Comparison of ENCODE assay signal across 18 cellular contexts in the genomic region with DNA sequence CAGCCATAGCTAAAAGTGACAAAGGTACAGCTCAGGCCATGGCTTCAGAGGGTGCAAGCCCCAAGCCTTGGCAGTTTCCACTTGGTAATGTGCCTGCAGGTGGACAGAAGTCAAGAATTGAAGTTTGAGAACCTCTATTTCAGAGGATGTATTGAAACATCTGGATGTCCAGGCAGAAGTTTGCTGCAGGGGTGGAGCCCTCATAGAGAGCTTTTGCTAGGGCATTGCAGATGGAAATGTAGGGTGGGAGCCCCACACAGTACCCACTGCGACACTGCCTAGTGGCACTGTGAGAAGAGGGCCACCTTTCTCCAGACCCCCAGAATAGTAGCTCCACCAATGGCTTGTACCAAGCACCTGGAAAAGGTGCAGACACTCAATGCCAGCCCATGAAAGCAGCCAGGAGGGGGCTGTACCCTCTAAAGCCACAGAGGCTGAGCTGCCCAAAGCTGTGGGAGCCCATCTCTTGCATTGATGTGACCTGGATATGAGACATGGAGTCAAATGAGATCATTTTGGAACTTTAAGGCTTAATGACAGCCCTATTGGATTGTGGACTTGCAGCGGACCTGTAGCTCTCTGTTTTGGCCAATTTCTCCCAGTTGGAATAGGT.
"Had no signal": no experiment of that assay in that cellular context is flagged by ENCODE, and none has a peak within 500 bp of the region (broad histone marks: within the 10 kb centered on the region; RNA-seq: fewer than 3 reads in every experiment).

No MANE protein-coding gene starts in this region.

- H3K36me3 ChIP-seq: gastrocnemius medialis, lower lobe of right lung, neural progenitor cell, prostate gland, right atrium auricular region, tibial artery had no signal

- H3K4me2 ChIP-seq: neural progenitor cell had no signal

- H3K27me3 ChIP-seq: dorsolateral prefrontal cortex, gastrocnemius medialis, neural progenitor cell, right atrium auricular region, testis, tibial artery had no signal

- H3K4me1 ChIP-seq: gastrocnemius medialis, lower lobe of right lung, neural progenitor cell, prostate gland, right atrium auricular region, testis, tibial artery had no signal

- FAIRE-seq: colon, keratinocyte had no signal

- H3K27ac ChIP-seq: dorsolateral prefrontal cortex, gastrocnemius medialis, lower lobe of right lung, neural progenitor cell, prostate gland, right atrium auricular region, testis, tibial artery had no signal

- DNase-seq: dorsolateral prefrontal cortex; effector CD4-positive, alpha-beta T cell; foreskin fibroblast; gastrocnemius medialis; head of caudate nucleus; left ventricle myocardium superior; lower lobe of right lung; naive thymus-derived CD4-positive, alpha-beta T cell; stimulated activated CD4-positive, alpha-beta T cell treated with anti-CD3 and anti-CD28 coated beads, Interleukin-4, amount 100 ng/mL, for 4 hours; stimulated activated naive CD8-positive, alpha-beta T cell treated with anti-CD3 and anti-CD28 coated beads, Interleukin-15, Interleukin-2, amounts not matched to agents 100 U/mL and 50 U/mL, for 24 hours; substantia nigra; testis; tibial artery had no signal

- H3K4me3 ChIP-seq: dorsolateral prefrontal cortex, gastrocnemius medialis, lower lobe of right lung, neural progenitor cell, prostate gland, right atrium auricular region, testis, tibial artery had no signal

- H3K9me3 ChIP-seq: prostate gland, testis had no signal

- H3K9ac ChIP-seq: neural progenitor cell had no signal
